In the genomic region with DNA sequence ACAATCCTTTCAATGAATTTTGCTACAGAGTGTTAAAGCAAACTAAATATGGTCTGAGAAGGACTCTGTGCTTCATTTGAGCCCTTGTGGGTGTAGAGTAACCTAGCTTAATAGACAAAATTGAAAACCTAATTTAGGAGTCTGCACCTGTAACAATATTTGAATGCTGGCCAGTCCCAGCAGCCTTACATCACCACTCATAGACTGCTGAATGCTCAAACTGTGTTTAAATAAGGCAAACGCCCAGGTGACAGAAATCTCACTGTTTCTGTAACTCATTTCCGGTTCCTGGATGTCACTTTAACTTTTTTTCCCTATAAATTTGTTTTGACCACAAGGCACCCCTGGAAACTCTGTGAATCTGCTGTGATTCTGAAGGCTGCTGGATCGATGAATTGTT, we compare ENCODE assay signal across 20 cellular contexts. TPM values are rescaled to one million over a fixed set of nuclear protein-coding genes. Genes with fewer than 3 reads are reported as not detected.
DNase-seq lines count a peak whose midpoint lies in the region; ATAC-seq and TF ChIP-seq lines count a peak whose summit lies in the region.
"Had no signal": no experiment of that assay in that cellular context is flagged by ENCODE, and none has a peak within 500 bp of the region (broad histone marks: within the 10 kb centered on the region; RNA-seq: fewer than 3 reads in every experiment).

No MANE protein-coding gene starts in this region.

- peak; percentile 62 for ATAC-seq in left colon
- ATAC-seq in HG03095 (IDR thresholded peaks at IDR 0.05; ENCODE audit: unreplicated experiment) = no peak
- ATAC-seq: GM12878 had no signal

- DNase-seq in DMS153 treated with DMSO at 0.1 percent for 48 hours (lab: John Stamatoyannopoulos, UW; ENCODE audit: unreplicated experiment) (peak; percentile 25), NCI-H1092 (lab: John Stamatoyannopoulos, UW) (peak; percentile 20), NCI-H774 (lab: John Stamatoyannopoulos, UW) (peak; percentile 20), left colon (no peak), foreskin fibroblast (no peak), NCI-H2227 treated with DMSO at 0.1 percent for 48 hours (lab: John Stamatoyannopoulos, UW) (no peak)
- DNase-seq: DND-41, GDM1, GM23248, HCEC 1CT, IMR-90, Kasumi-1, NCI-H1930, NCI-H2171 treated with DMSO at 0.1 percent for 48 hours, NCI-H82, Peyer's patch, SIG-M5 had no signal

- no peak overlapping the region for H3K4me3 ChIP-seq in foreskin fibroblast (ENCODE audit: low read depth in 1 of 2, low read length in 2 of 2)
- H3K4me3 ChIP-seq: GM12878, GM23248, Peyer's patch had no signal

- intact Hi-C loops in left colon (cut with DNase I, micrococcal nuclease) = no loop called here

- TF ChIP-seq CTCF in foreskin fibroblast (IDR thresholded peaks at IDR 0.05; ENCODE audit: low read depth, low read length) = no peak

RNA-seq across cellular contexts. Expression of gene GLYATL1B, which starts 45.5 kb away (rescaled TPM):
- not detected for total RNA-seq in left colon
- total RNA-seq: GM23248, HT1080, IMR-90, Peyer's patch had no signal

Comparison
In these comparisons a context has a peak if more than half of its experiments do, and no peak if none do; other contexts are left out.
1. DNase-seq: peak in DMS153 treated with DMSO at 0.1 percent for 48 hours (single experiment), NCI-H1092 (single experiment) and NCI-H774 (single experiment); none in left colon (0 of 2), foreskin fibroblast (0 of 2) and NCI-H2227 treated with DMSO at 0.1 percent for 48 hours (single experiment).